9 cellular contexts compared by ENCODE assay signal in genomic region chr9:127166651-127167524, GRCh38. TPM values are rescaled to one million over a fixed set of nuclear protein-coding genes. Genes with fewer than 3 reads are reported as not detected.
DNase-seq lines count a peak whose midpoint lies in the region; ATAC-seq lines count a peak whose summit lies in the region.
"Had no signal": no experiment of that assay in that cellular context is flagged by ENCODE, and none has a peak within 500 bp of the region (broad histone marks: within the 10 kb centered on the region; RNA-seq: fewer than 3 reads in every experiment).

No MANE protein-coding gene starts in this region.

- peaks cover 0 to 21% (median 6%) of the 10 kb centered on the region in 5 donors for H3K36me3 Mint-ChIP-seq in naive thymus-derived CD4-positive, alpha-beta T cell

- peaks cover 3 to 23% (median 8%) of the 10 kb centered on the region in 7 donors for H3K4me1 Mint-ChIP-seq in naive thymus-derived CD4-positive, alpha-beta T cell

- H3K9me3 ChIP-seq in naive thymus-derived CD4-positive, alpha-beta T cell (ENCODE audit: control insufficient read depth in 2 of 3, low read length in 3 of 3): no peaks in the 10 kb centered on the region

- peak overlapping the region in 1 of 9 donors; percentile 48 for H3K27ac Mint-ChIP-seq in naive thymus-derived CD4-positive, alpha-beta T cell

- H3K9me3 Mint-ChIP-seq in naive thymus-derived CD4-positive, alpha-beta T cell: no peaks in the 10 kb centered on the region

- peak; percentile 70 for ATAC-seq in HG02973 (IDR thresholded peaks at IDR 0.05; ENCODE audit: unreplicated experiment)
- peak; percentile 34 for ATAC-seq in naive thymus-derived CD4-positive, alpha-beta T cell

- H3K4me1 ChIP-seq in naive thymus-derived CD4-positive, alpha-beta T cell (ENCODE audit: control insufficient read depth in 2 of 2, insufficient read depth in 2 of 2, low read length in 2 of 2): no peaks in the 10 kb centered on the region

- H3K27ac ChIP-seq in naive thymus-derived CD4-positive, alpha-beta T cell (ENCODE audit: low read depth, low read length): no peak overlapping the region
- H3K27ac ChIP-seq: 22Rv1 had no signal

- no peak overlapping the region for H3K4me3 Mint-ChIP-seq in naive thymus-derived CD4-positive, alpha-beta T cell

- POLR2A ChIA-PET in naive thymus-derived CD4-positive, alpha-beta T cell (lab: Charles Lee): no interaction called here

- intact Hi-C loops in naive thymus-derived CD4-positive, alpha-beta T cell (cut with micrococcal nuclease): no loop called here

- H3K36me3 ChIP-seq in naive thymus-derived CD4-positive, alpha-beta T cell (ENCODE audit: control insufficient read depth in 2 of 3, insufficient read depth in 3 of 3, low read length in 3 of 3): no peaks in the 10 kb centered on the region

- no peaks in the 10 kb centered on the region for H3K27me3 Mint-ChIP-seq in naive thymus-derived CD4-positive, alpha-beta T cell

- CTCF ChIA-PET in naive thymus-derived CD4-positive, alpha-beta T cell (lab: Charles Lee): no interaction called here

- H3K27me3 ChIP-seq in naive thymus-derived CD4-positive, alpha-beta T cell (ENCODE audit: control insufficient read depth in 2 of 2, insufficient read depth in 2 of 2, low read length in 2 of 2): no peaks in the 10 kb centered on the region

- no peak overlapping the region for H3K4me3 ChIP-seq in naive thymus-derived CD4-positive, alpha-beta T cell (ENCODE audit: low read length)

- DNase-seq in DMS53 (lab: John Stamatoyannopoulos, UW) (peak; percentile 43), DMS53 treated with DMSO at 0.1 percent for 48 hours (lab: John Stamatoyannopoulos, UW; ENCODE audit: unreplicated experiment) (no peak), NCI-H526 treated with DMSO at 0.1 percent for 48 hours (lab: John Stamatoyannopoulos, UW) (peak; percentile 42), NCI-H146 treated with DMSO at 0.1 percent for 48 hours (lab: John Stamatoyannopoulos, UW; ENCODE audit: unreplicated experiment) (no peak), DMS79 (lab: John Stamatoyannopoulos, UW) (no peak), HuH-7 (ENCODE audit: low spot score) (no peak)
- DNase-seq in naive thymus-derived CD4-positive, alpha-beta T cell: no peak

RNA-seq across cellular contexts. Expression of gene ANGPTL2, which starts 44.5 kb away (rescaled TPM):
- total RNA-seq in naive thymus-derived CD4-positive, alpha-beta T cell: not detected
- not detected for polyA plus RNA-seq in naive thymus-derived CD4-positive, alpha-beta T cell

Comparison
In these comparisons a context has a peak if more than half of its experiments do, and no peak if none do; other contexts are left out.
1. DNase-seq: peak in DMS53 (single experiment) and NCI-H526 treated with DMSO at 0.1 percent for 48 hours (single experiment); none in DMS53 treated with DMSO at 0.1 percent for 48 hours (single experiment), naive thymus-derived CD4-positive, alpha-beta T cell (0 of 9), NCI-H146 treated with DMSO at 0.1 percent for 48 hours (single experiment), DMS79 (single experiment) and HuH-7 (single experiment).